Comparison of ENCODE assay signal across 10 cellular contexts in genomic region chr6:29676981-29677601, GRCh38. TPM values are rescaled to one million over a fixed set of nuclear protein-coding genes. Genes with fewer than 3 reads are reported as not detected.
DNase-seq lines count a peak whose midpoint lies in the region; ATAC-seq and TF ChIP-seq lines count a peak whose summit lies in the region.
"Had no signal": no experiment of that assay in that cellular context is flagged by ENCODE, and none has a peak within 500 bp of the region (broad histone marks: within the 10 kb centered on the region; RNA-seq: fewer than 3 reads in every experiment).

No MANE protein-coding gene starts in this region.

- H3K4me1 Mint-ChIP-seq in activated B cell treated with CpG ODN at 0.5 μM for 24 hours = peaks cover 17% of the 10 kb centered on the region

- peak overlapping the region; percentile 19 for H3K27ac Mint-ChIP-seq in activated B cell treated with CpG ODN at 0.5 μM for 24 hours

- POLR2A ChIA-PET in activated B cell treated with CpG ODN at 0.5 μM for 24 hours (lab: Charles Lee) = no interaction called here
- POLR2A ChIA-PET in GM10248 (lab: Yijun Ruan, JAX) = interaction anchor here (0.6 kb wide), 1 partner anchor 792 kb away, joined by 3 read pairs; no protein-coding TSS in a partner anchor

- H3K27me3 Mint-ChIP-seq in activated B cell treated with CpG ODN at 0.5 μM for 24 hours = peaks cover 6% of the 10 kb centered on the region

- no peaks in the 10 kb centered on the region for H3K9me3 Mint-ChIP-seq in activated B cell treated with CpG ODN at 0.5 μM for 24 hours

- peak; percentile 90 for DNase-seq in DMS53 treated with DMSO at 0.1 percent for 48 hours (lab: John Stamatoyannopoulos, UW; ENCODE audit: unreplicated experiment)
- peak; percentile 53 for DNase-seq in HT1080 (ENCODE audit: low read depth)
- DNase-seq in activated B cell treated with CpG ODN at 0.5 μM for 24 hours = no peak
- DNase-seq in kidney tubule cell (ENCODE audit: low spot score) = peak; percentile 90
- DNase-seq in GM10248 (ENCODE audit: extremely low spot score) = no peak
- no peak for DNase-seq in DMS114 treated with DMSO at 0.1 percent for 48 hours (lab: John Stamatoyannopoulos, UW; ENCODE audit: unreplicated experiment)
- no peak for DNase-seq in middle frontal gyrus (ENCODE audit: extremely low spot score, low spot score)
- DNase-seq: heart right ventricle, NCI-H2171 treated with DMSO at 0.1 percent for 48 hours, nucleus accumbens had no signal

- CTCF ChIA-PET in activated B cell treated with CpG ODN at 0.5 μM for 24 hours (lab: Charles Lee) = interaction anchor here (0.9 to 1.2 kb wide), 2 partner anchors 11 to 23 kb away, joined by 3 to 4 read pairs; no protein-coding TSS in a partner anchor
- CTCF ChIA-PET in GM10248 (lab: Yijun Ruan, JAX) = interaction anchor here (1.3 to 4.0 kb wide), 4 partner anchors 11 to 27 kb away, joined by 3 to 15 read pairs (median 10); no protein-coding TSS in a partner anchor

- intact Hi-C loops in activated B cell treated with CpG ODN at 0.5 μM for 24 hours (cut with micrococcal nuclease) = no loop called here

- no peak for TF ChIP-seq CTCF in activated B cell treated with CpG ODN at 0.5 μM for 24 hours (IDR thresholded peaks at IDR 0.05)
- no peak for TF ChIP-seq CTCF in GM10248 (IDR thresholded peaks at IDR 0.05; ENCODE audit: control extremely low read depth, extremely low read depth, low read depth, missing control alignments)

- peaks cover 1% of the 10 kb centered on the region for H3K36me3 Mint-ChIP-seq in activated B cell treated with CpG ODN at 0.5 μM for 24 hours (ENCODE audit: low read depth)

- H3K4me3 Mint-ChIP-seq in activated B cell treated with CpG ODN at 0.5 μM for 24 hours = no peak overlapping the region

- no peak for ATAC-seq in activated B cell treated with CpG ODN at 0.5 μM for 24 hours (ENCODE audit: low read depth)

RNA-seq across cellular contexts. Expression of gene ZFP57, which starts 3.9 kb away (rescaled TPM):
- not detected in 2 replicates for total RNA-seq in HT1080 (2014; rRNA removed; shearing (Covaris generic))
- polyA plus RNA-seq in HT1080 (2015; cell fraction: cytosol; rRNA removed) = not detected in 2 replicates
- polyA plus RNA-seq in HT1080 (2015; cell fraction: nucleus; rRNA removed) = not detected in 2 replicates
- total RNA-seq in activated B cell treated with CpG ODN at 0.5 μM for 24 hours = 5.2 and 5.5 TPM in 2 replicates

RNA-seq across cellular contexts. Expression of gene MOG, which starts 20.2 kb away (rescaled TPM):
- not detected in 2 replicates for total RNA-seq in HT1080 (2014; rRNA removed; shearing (Covaris generic))
- not detected in 2 replicates for polyA plus RNA-seq in HT1080 (2015; cell fraction: cytosol; rRNA removed)
- not detected in 2 replicates for polyA plus RNA-seq in HT1080 (2015; cell fraction: nucleus; rRNA removed)
- total RNA-seq in activated B cell treated with CpG ODN at 0.5 μM for 24 hours = not detected in 2 replicates

RNA-seq across cellular contexts. Expression of gene GABBR1, which starts 44.1 kb away (rescaled TPM):
- 5.4 and 10.4 TPM in 2 replicates for total RNA-seq in HT1080 (2014; rRNA removed; shearing (Covaris generic))
- 9.8 and 13.5 TPM in 2 replicates for polyA plus RNA-seq in HT1080 (2015; cell fraction: cytosol; rRNA removed)
- polyA plus RNA-seq in HT1080 (2015; cell fraction: nucleus; rRNA removed) = 146 and 187 TPM in 2 replicates
- total RNA-seq in activated B cell treated with CpG ODN at 0.5 μM for 24 hours = 88.9 and 117 TPM in 2 replicates

RNA-seq across cellular contexts. Expression of gene HLA-F, which starts 46.1 kb away (rescaled TPM):
- 0.40 and 0.90 TPM in 2 replicates for total RNA-seq in HT1080 (2014; rRNA removed; shearing (Covaris generic))
- 2.4 and 2.6 TPM in 2 replicates for polyA plus RNA-seq in HT1080 (2015; cell fraction: cytosol; rRNA removed)
- 8.9 and 10.3 TPM in 2 replicates for polyA plus RNA-seq in HT1080 (2015; cell fraction: nucleus; rRNA removed)
- 726 and 736 TPM in 2 replicates for total RNA-seq in activated B cell treated with CpG ODN at 0.5 μM for 24 hours

Comparison
In these comparisons a context has a peak if more than half of its experiments do, and no peak if none do; other contexts are left out.
1. DNase-seq: peak in DMS53 treated with DMSO at 0.1 percent for 48 hours (single experiment), HT1080 (single experiment) and kidney tubule cell (single experiment); none in activated B cell treated with CpG ODN at 0.5 μM for 24 hours (single experiment), GM10248 (single experiment), DMS114 treated with DMSO at 0.1 percent for 48 hours (single experiment) and middle frontal gyrus (single experiment).